Comparison of ENCODE assay signal across 6 cellular contexts in the genomic region with DNA sequence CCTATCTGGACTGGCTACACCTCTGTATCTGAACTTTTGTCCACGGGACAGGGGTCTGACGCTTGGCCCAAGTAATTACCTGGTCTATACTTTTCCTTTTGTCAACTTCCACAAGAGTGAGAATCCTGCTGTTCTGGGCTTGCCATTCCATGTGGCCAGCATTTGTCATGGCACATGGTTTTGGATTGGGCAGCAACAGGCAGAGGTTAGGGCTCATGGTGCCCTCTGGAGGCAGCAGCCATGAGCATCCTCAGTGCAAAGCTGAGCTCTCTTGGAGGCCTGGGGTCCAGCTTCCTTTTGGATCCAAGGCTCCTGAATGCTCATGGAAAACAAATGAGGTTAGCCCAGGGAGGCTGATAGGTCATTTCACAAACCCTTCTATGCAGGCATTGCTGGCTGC. TPM values are rescaled to one million over a fixed set of nuclear protein-coding genes. Genes with fewer than 3 reads are reported as not detected.
DNase-seq lines count a peak whose midpoint lies in the region; ATAC-seq lines count a peak whose summit lies in the region.

No MANE protein-coding gene starts in this region.

- DNase-seq in ACHN: peak; percentile 73
- peak; percentile 52 for DNase-seq in HT-29 (ENCODE audit: low spot score)
- peak; percentile 68 for DNase-seq in dermis blood vessel endothelial cell
- DNase-seq in HPDE6-E6E7 (ENCODE audit: extremely low spot score): no peak

- in situ Hi-C loops in ACHN (cut with HindIII; ENCODE audit: low pct_ligation_motif_present, low pct_unique_long_range_greater_than_20kb, low sequenced_read_pairs): no loop called here

- ATAC-seq in GM19397 (IDR thresholded peaks at IDR 0.05; ENCODE audit: unreplicated experiment): no peak
- ATAC-seq in GM19351 (IDR thresholded peaks at IDR 0.05; ENCODE audit: unreplicated experiment): no peak

RNA-seq across cellular contexts. Expression of gene EDC4, which starts 7.5 kb away (rescaled TPM):
- total RNA-seq in HT-29 (2014; rRNA removed; shearing (Covaris generic)): 107 and 121 TPM in 2 replicates
- 58.2 and 85.1 TPM in 2 replicates for total RNA-seq in dermis blood vessel endothelial cell

RNA-seq across cellular contexts. Expression of gene CENPT, which starts 17.8 kb away (rescaled TPM):
- total RNA-seq in HT-29 (2014; rRNA removed; shearing (Covaris generic)): 42.8 and 43.2 TPM in 2 replicates
- 21.7 and 30.0 TPM in 2 replicates for total RNA-seq in dermis blood vessel endothelial cell

RNA-seq across cellular contexts. Expression of gene NUTF2, which starts 18.6 kb away (rescaled TPM):
- total RNA-seq in HT-29 (2014; rRNA removed; shearing (Covaris generic)): 158 and 183 TPM in 2 replicates
- 176 and 260 TPM in 2 replicates for total RNA-seq in dermis blood vessel endothelial cell

RNA-seq across cellular contexts. Expression of gene NRN1L, which starts 19.4 kb away (rescaled TPM):
- total RNA-seq in HT-29 (2014; rRNA removed; shearing (Covaris generic)): 0.64 and 2.5 TPM in 2 replicates
- total RNA-seq in dermis blood vessel endothelial cell: 0.14 and 0.51 TPM in 2 replicates

RNA-seq across cellular contexts. Expression of gene THAP11, which starts 23.2 kb away (rescaled TPM):
- total RNA-seq in HT-29 (2014; rRNA removed; shearing (Covaris generic)): 66.3 and 80.9 TPM in 2 replicates
- 62.3 and 64.0 TPM in 2 replicates for total RNA-seq in dermis blood vessel endothelial cell
